10 cellular contexts compared by ENCODE assay signal in genomic region chrX:9677098-9677739, GRCh38.
DNase-seq lines count a peak whose midpoint lies in the region; ATAC-seq and TF ChIP-seq lines count a peak whose summit lies in the region.
"Had no signal": no experiment of that assay in that cellular context is flagged by ENCODE, and none has a peak within 500 bp of the region (broad histone marks: within the 10 kb centered on the region; RNA-seq: fewer than 3 reads in every experiment).

No MANE protein-coding gene starts in this region.

- DNase-seq in activated T-cell treated with anti-CD3 and anti-CD28 coated beads for 24 hours (ENCODE audit: low read depth): peak; percentile 2
- no peak for DNase-seq in activated T-cell treated with anti-CD3 and anti-CD28 coated beads for 4 hours
- DNase-seq in Peyer's patch: peak in 2 of 3 donors; percentile 52 to 53
- no peak for DNase-seq in hepatocyte (ENCODE audit: low spot score)
- no peak for DNase-seq in cerebellum (ENCODE audit: low spot score)
- DNase-seq in activated gamma-delta T cell treated with Interleukin-2 at 50 U/mL for 16 hours: no peak
- no peak for DNase-seq in anterior cingulate cortex (lab: John Stamatoyannopoulos, UW)

- no peaks in the 10 kb centered on the region for H3K79me2 ChIP-seq in hepatocyte
- H3K79me2 ChIP-seq: parathyroid adenoma had no signal

- H3K36me3 ChIP-seq in Peyer's patch (no peaks in the 10 kb centered on the region), hepatocyte (replicated peaks; ENCODE audit: insufficient read depth, low read depth) (no peaks in the 10 kb centered on the region)

- H3K9me2 ChIP-seq in hepatocyte (replicated peaks; ENCODE audit: insufficient read depth): no peaks in the 10 kb centered on the region

- H3K9me3 ChIP-seq in Peyer's patch (no peaks in the 10 kb centered on the region), hepatocyte (ENCODE audit: low read depth) (no peaks in the 10 kb centered on the region)

- WGBS in hepatocyte (ENCODE audit: low lambda C conversion rate, missing lambda C conversion rate): 66% methylated on average over 7 of the region's 7 CpGs

- no peak overlapping the region for H3K4me2 ChIP-seq in hepatocyte

- H3K27ac ChIP-seq in Peyer's patch: peak overlapping the region in 1 of 4 donors; percentile 41
- peak overlapping the region; percentile 16 for H3K27ac ChIP-seq in hepatocyte
- H3K27ac ChIP-seq: C4-2B, parathyroid adenoma had no signal

- H3K4me3 ChIP-seq in Peyer's patch (no peak overlapping the region), hepatocyte (no peak overlapping the region)

- no peak for TF ChIP-seq POLR2A in Peyer's patch (IDR thresholded peaks at IDR 0.05)

- no peak overlapping the region for H2AFZ ChIP-seq in hepatocyte
- H2AFZ ChIP-seq: parathyroid adenoma had no signal

- ATAC-seq in HG03025 (IDR thresholded peaks at IDR 0.05; ENCODE audit: low FRiP score, unreplicated experiment): peak; percentile 98

- H4K20me1 ChIP-seq in hepatocyte (ENCODE audit: insufficient read depth, poor library complexity, severe bottlenecking): no peaks in the 10 kb centered on the region

- no peaks in the 10 kb centered on the region for H3K27me3 ChIP-seq in Peyer's patch
- H3K27me3 ChIP-seq in hepatocyte: no peaks in the 10 kb centered on the region

- TF ChIP-seq CTCF in Peyer's patch (IDR thresholded peaks at IDR 0.05) (no peak), hepatocyte (IDR thresholded peaks at IDR 0.05; ENCODE audit: poor library complexity) (no peak)

- H3K4me1 ChIP-seq in Peyer's patch: no peaks in the 10 kb centered on the region
- H3K4me1 ChIP-seq in hepatocyte (ENCODE audit: insufficient read depth): no peaks in the 10 kb centered on the region
- H3K4me1 ChIP-seq: parathyroid adenoma had no signal

Comparison
In these comparisons a context has a peak if more than half of its experiments do, and no peak if none do; other contexts are left out.
1. DNase-seq: peak in activated T-cell treated with anti-CD3 and anti-CD28 coated beads for 24 hours (single experiment) and Peyer's patch (2 of 3); none in activated T-cell treated with anti-CD3 and anti-CD28 coated beads for 4 hours (single experiment), hepatocyte (single experiment), cerebellum (single experiment), activated gamma-delta T cell treated with Interleukin-2 at 50 U/mL for 16 hours (single experiment) and anterior cingulate cortex (0 of 58).